ENCODE assay signal across 27 cellular contexts in the genomic region with DNA sequence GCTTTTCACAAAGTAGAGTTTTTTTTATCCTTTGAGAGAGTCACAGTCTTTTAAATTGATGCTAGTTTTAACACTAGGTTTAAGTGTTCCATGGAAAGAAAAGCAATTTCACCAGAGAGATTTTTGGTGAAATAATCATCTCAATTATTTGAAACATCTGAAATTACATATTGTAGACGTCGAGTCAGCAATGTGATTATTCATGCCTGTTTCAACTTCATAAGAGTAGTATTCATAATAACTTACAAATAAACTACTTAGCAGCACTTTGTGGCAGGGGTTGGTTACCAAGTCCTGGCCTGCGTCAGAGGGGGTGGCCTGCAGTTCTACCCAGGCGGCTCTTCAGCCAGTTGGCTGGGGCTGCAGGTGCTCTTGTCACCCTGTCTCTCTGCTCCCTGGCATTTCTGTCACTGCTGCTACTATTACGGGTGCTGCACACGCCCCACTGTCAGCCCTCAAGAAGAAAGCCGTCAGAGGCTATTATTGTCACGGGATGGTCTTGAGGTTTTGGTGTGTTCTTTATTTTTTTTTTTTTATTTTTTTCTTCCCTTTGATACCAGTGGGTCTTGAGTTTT. TPM values are rescaled to one million over a fixed set of nuclear protein-coding genes. Genes with fewer than 3 reads are reported as not detected.
DNase-seq lines count a peak whose midpoint lies in the region; ATAC-seq and TF ChIP-seq lines count a peak whose summit lies in the region.
"Had no signal": no experiment of that assay in that cellular context is flagged by ENCODE, and none has a peak within 500 bp of the region (broad histone marks: within the 10 kb centered on the region; RNA-seq: fewer than 3 reads in every experiment).

No MANE protein-coding gene starts in this region.

- TF ChIP-seq CTCF in CD4-positive, alpha-beta T cell (IDR thresholded peaks at IDR 0.05) = no peak
- no peak for TF ChIP-seq CTCF in IMR-90 (conservative IDR thresholded peaks at IDR 0.05; ENCODE audit: low read depth, low read length)
- TF ChIP-seq CTCF in heart left ventricle (IDR thresholded peaks at IDR 0.05) = no peak
- no peak for TF ChIP-seq CTCF in osteoblast (IDR thresholded peaks at IDR 0.05; ENCODE audit: extremely low read depth, low read depth, low read length)
- no peak for TF ChIP-seq CTCF in H9 (conservative IDR thresholded peaks at IDR 0.05)

- H3K27ac Mint-ChIP-seq in CD4-positive, alpha-beta T cell = peak overlapping the region; percentile 36
- no peak overlapping the region for H3K27ac Mint-ChIP-seq in H9
- H3K27ac Mint-ChIP-seq: activated CD4-positive, alpha-beta memory T cell treated with anti-CD3 and anti-CD28 coated beads, Interleukin-2, amount 10 ng/mL, durations not matched to agents 7 days and 5 days; activated naive CD8-positive, alpha-beta T cell treated with anti-CD3 and anti-CD28 coated beads for 36 hours; stimulated activated naive CD8-positive, alpha-beta T cell treated with anti-CD3 and anti-CD28 coated beads, Interleukin-15, Interleukin-2, amounts not matched to agents 100 ng/mL and 50 ng/mL, for 24 hours had no signal

- H3K9ac ChIP-seq in IMR-90 (ENCODE audit: low read depth, low read length) = no peak overlapping the region
- no peak overlapping the region for H3K9ac ChIP-seq in H9 (ENCODE audit: extremely low read depth, insufficient read length, low read length)
- H3K9ac ChIP-seq: BLaER1 had no signal

- no peaks in the 10 kb centered on the region for H3K27me3 Mint-ChIP-seq in CD4-positive, alpha-beta T cell
- no peaks in the 10 kb centered on the region for H3K27me3 Mint-ChIP-seq in H9 (ENCODE audit: low read depth)
- H3K27me3 Mint-ChIP-seq: activated CD4-positive, alpha-beta memory T cell treated with anti-CD3 and anti-CD28 coated beads, Interleukin-2, amount 10 ng/mL, durations not matched to agents 7 days and 5 days; activated naive CD8-positive, alpha-beta T cell treated with anti-CD3 and anti-CD28 coated beads for 36 hours; stimulated activated naive CD8-positive, alpha-beta T cell treated with anti-CD3 and anti-CD28 coated beads, Interleukin-15, Interleukin-2, amounts not matched to agents 100 ng/mL and 50 ng/mL, for 24 hours had no signal

- in situ Hi-C loops in IMR-90 (cut with MboI; ENCODE audit: low sequenced_read_pairs) = no loop called here

- no peaks in the 10 kb centered on the region for H3K23me2 ChIP-seq in H9 (ENCODE audit: insufficient read length, low read depth, low read length, poor library complexity, severe bottlenecking)

- no peaks in the 10 kb centered on the region for H3K9me3 ChIP-seq in CD4-positive, alpha-beta T cell (ENCODE audit: control insufficient read depth, low read length)
- H3K9me3 ChIP-seq in IMR-90 (ENCODE audit: control insufficient read depth, insufficient read depth, low read length) (no peaks in the 10 kb centered on the region), heart left ventricle (no peaks in the 10 kb centered on the region), osteoblast (ENCODE audit: low read depth, low read length) (no peaks in the 10 kb centered on the region), H9 (ENCODE audit: control insufficient read depth, low read depth, low read length) (no peaks in the 10 kb centered on the region)
- H3K9me3 ChIP-seq: BLaER1, gastroesophageal sphincter, left lung, mucosa of descending colon had no signal

- BruUV-seq in IMR-90 (replicated peaks; lab: Mats Ljungman, UMichigan) = no TSS peak

- H3K79me1 ChIP-seq in IMR-90 (ENCODE audit: low read depth in 1 of 2, low read length in 2 of 2) (peaks cover 2 to 10% of the 10 kb centered on the region in 2 experiments; a peak in 2 of 4 replicates), H9 (ENCODE audit: insufficient read depth, low read depth, low read length, poor library complexity, severe bottlenecking) (no peaks in the 10 kb centered on the region)

- H3K4me2 ChIP-seq in IMR-90 (ENCODE audit: low read depth, low read length) (no peak overlapping the region), osteoblast (ENCODE audit: insufficient read depth, low read length) (no peak overlapping the region), H9 (ENCODE audit: insufficient read depth, insufficient read length, low read length) (no peak overlapping the region)
- H3K4me2 ChIP-seq: BLaER1 had no signal

- H3K4ac ChIP-seq in IMR-90 (ENCODE audit: low read depth, low read length) (no peak overlapping the region), H9 (ENCODE audit: low read depth, low read length) (no peak overlapping the region)

- H2BK20ac ChIP-seq in IMR-90 (ENCODE audit: low read depth, low read length) (no peak overlapping the region), H9 (ENCODE audit: low read depth, low read length, poor library complexity, severe bottlenecking) (no peak overlapping the region)

- H3K36me3 ChIP-seq in IMR-90 (ENCODE audit: control insufficient read depth, insufficient read depth, low read length) (peaks cover 2% of the 10 kb centered on the region; the same call in 1 of the 2 replicates), heart left ventricle (peaks cover 0 to 62% (median 25%) of the 10 kb centered on the region in 9 donors), osteoblast (ENCODE audit: insufficient read depth, low read length) (peaks cover 14% of the 10 kb centered on the region)

- H3K4me3 ChIP-seq in IMR-90 (ENCODE audit: insufficient read depth, low read depth, low read length) = no peak overlapping the region
- H3K4me3 ChIP-seq in heart left ventricle = no peak overlapping the region
- no peak overlapping the region for H3K4me3 ChIP-seq in osteoblast (ENCODE audit: insufficient read depth, low read length)
- H3K4me3 ChIP-seq: BLaER1, gastroesophageal sphincter, left lung, mucosa of descending colon had no signal

- H4K5ac ChIP-seq in IMR-90 (ENCODE audit: low read depth, low read length) (no peak overlapping the region), H9 (ENCODE audit: insufficient read length, low read depth, low read length) (no peak overlapping the region)

- H3K4me1 Mint-ChIP-seq in CD4-positive, alpha-beta T cell (ENCODE audit: low read depth) = peaks cover 52% of the 10 kb centered on the region
- H3K4me1 Mint-ChIP-seq in H9 = peaks cover 0 to 2% of the 10 kb centered on the region in 2 experiments; a peak in 1 of 4 replicates

- peak; percentile 80 for ATAC-seq in CD4-positive, alpha-beta T cell (ENCODE audit: poor library complexity)
- ATAC-seq in IMR-90 (ENCODE audit: low read depth) (no peak), heart left ventricle (peak; percentile 99 to 100 (median 99))
- ATAC-seq: gastroesophageal sphincter, HCT116, HepG2, left lung, mucosa of descending colon, sciatic nerve had no signal

- no peak overlapping the region for H3T11ph ChIP-seq in H9 (ENCODE audit: low read length)

- no peak overlapping the region for H2BK5ac ChIP-seq in IMR-90 (ENCODE audit: low read depth, low read length, poor library complexity, severe bottlenecking)
- no peak overlapping the region for H2BK5ac ChIP-seq in H9 (ENCODE audit: insufficient read length, low read length)

- H2AK9ac ChIP-seq in IMR-90 (replicated peaks; ENCODE audit: low read depth, low read length, poor library complexity) = no peak overlapping the region

- H3K23ac ChIP-seq in IMR-90 (ENCODE audit: low read depth, low read length) (no peak overlapping the region), H9 (ENCODE audit: insufficient read length, low read depth, low read length) (no peak overlapping the region)

- TF ChIP-seq POLR2A in IMR-90 (IDR thresholded peaks at IDR 0.05; ENCODE audit: low read depth, low read length) = no peak
- no peak for TF ChIP-seq POLR2A in heart left ventricle (IDR thresholded peaks at IDR 0.05)

- H2AFZ ChIP-seq in IMR-90 (replicated peaks; ENCODE audit: low read length, poor library complexity) (no peak overlapping the region), osteoblast (ENCODE audit: low read length) (no peak overlapping the region), H9 (ENCODE audit: low read length) (no peak overlapping the region)

- H3K36me3 Mint-ChIP-seq in CD4-positive, alpha-beta T cell (ENCODE audit: low read depth) = peaks cover 75% of the 10 kb centered on the region
- peaks cover 0 to 7% (median 2%) of the 10 kb centered on the region in 3 experiments; a peak in 2 of 7 replicates for H3K36me3 Mint-ChIP-seq in H9 (ENCODE audit: insufficient read depth in 1 of 3, low read depth in 3 of 3)

- H2AK5ac ChIP-seq in IMR-90 (ENCODE audit: low read depth, low read length) (no peak overlapping the region), H9 (ENCODE audit: insufficient read length, low read length) (no peak overlapping the region)

- H3K27me3 ChIP-seq in CD4-positive, alpha-beta T cell (ENCODE audit: control insufficient read depth, insufficient read depth, low read length) = no peaks in the 10 kb centered on the region
- H3K27me3 ChIP-seq in IMR-90 (ENCODE audit: control insufficient read depth, insufficient read depth, low read length) (no peaks in the 10 kb centered on the region), heart left ventricle (no peaks in the 10 kb centered on the region), osteoblast (ENCODE audit: insufficient read depth, low read length) (no peaks in the 10 kb centered on the region), H9 (ENCODE audit: insufficient read depth, low read length) (no peaks in the 10 kb centered on the region)
- H3K27me3 ChIP-seq: BLaER1, gastroesophageal sphincter, left lung had no signal

- H3K56ac ChIP-seq in IMR-90 (ENCODE audit: extremely low read depth, insufficient read depth, low read length) (no peak overlapping the region), H9 (ENCODE audit: insufficient read length, low read depth, low read length) (no peak overlapping the region)

- H2BK120ac ChIP-seq in IMR-90 (ENCODE audit: low read depth, low read length) (no peak overlapping the region), H9 (ENCODE audit: low read depth, low read length, poor library complexity, severe bottlenecking) (no peak overlapping the region)

- intact Hi-C loops in CD4-positive, alpha-beta T cell (cut with DNase I, micrococcal nuclease) = no loop called here
- intact Hi-C loops in IMR-90 (cut with micrococcal nuclease) = no loop called here
- intact Hi-C loops in heart left ventricle (cut with DNase I) = loop anchor here in 1 of 10 donors (10.0 kb wide), 1 partner anchor 47 kb away; the partner anchor contains the start of gene MALT1

- no peak overlapping the region for H3K4me3 Mint-ChIP-seq in CD4-positive, alpha-beta T cell
- no peak overlapping the region for H3K4me3 Mint-ChIP-seq in H9
- H3K4me3 Mint-ChIP-seq: activated CD4-positive, alpha-beta memory T cell treated with anti-CD3 and anti-CD28 coated beads, Interleukin-2, amount 10 ng/mL, durations not matched to agents 7 days and 5 days; activated naive CD8-positive, alpha-beta T cell treated with anti-CD3 and anti-CD28 coated beads for 36 hours; stimulated activated naive CD8-positive, alpha-beta T cell treated with anti-CD3 and anti-CD28 coated beads, Interleukin-15, Interleukin-2, amounts not matched to agents 100 ng/mL and 50 ng/mL, for 24 hours had no signal

- no peak overlapping the region for H2BK12ac ChIP-seq in H9 (ENCODE audit: insufficient read length, low read depth, low read length)

- H3K18ac ChIP-seq in IMR-90 (ENCODE audit: low read depth, low read length) (no peak overlapping the region), H9 (ENCODE audit: insufficient read length, low read depth, low read length) (no peak overlapping the region)

- no peaks in the 10 kb centered on the region for H3K79me2 ChIP-seq in osteoblast (ENCODE audit: insufficient read depth, low read length)
- no peaks in the 10 kb centered on the region for H3K79me2 ChIP-seq in H9 (ENCODE audit: insufficient read depth, low read length)

- no peaks in the 10 kb centered on the region for H3K9me3 Mint-ChIP-seq in CD4-positive, alpha-beta T cell
- H3K9me3 Mint-ChIP-seq in H9 = no peaks in the 10 kb centered on the region
- H3K9me3 Mint-ChIP-seq: activated CD4-positive, alpha-beta memory T cell treated with anti-CD3 and anti-CD28 coated beads, Interleukin-2, amount 10 ng/mL, durations not matched to agents 7 days and 5 days; activated naive CD8-positive, alpha-beta T cell treated with anti-CD3 and anti-CD28 coated beads for 36 hours; stimulated activated naive CD8-positive, alpha-beta T cell treated with anti-CD3 and anti-CD28 coated beads, Interleukin-15, Interleukin-2, amounts not matched to agents 100 ng/mL and 50 ng/mL, for 24 hours had no signal

- peaks cover 5% of the 10 kb centered on the region for H3K9me1 ChIP-seq in IMR-90 (ENCODE audit: insufficient read depth, low read length)

- dilution Hi-C loops in IMR-90 (cut with HindIII; ENCODE audit: low sequenced_read_pairs, unreplicated experiment) = no loop called here

- H4K8ac ChIP-seq in IMR-90 (ENCODE audit: low read depth in 2 of 2, low read length in 2 of 2) (no peak overlapping the region), H9 (replicated peaks; ENCODE audit: insufficient read length, low read depth, low read length) (no peak overlapping the region)

- H3K14ac ChIP-seq in IMR-90 (replicated peaks; ENCODE audit: low read depth, low read length) (no peak overlapping the region), H9 (ENCODE audit: insufficient read depth, low read length) (no peak overlapping the region)

- no peak overlapping the region for H3K27ac ChIP-seq in CD4-positive, alpha-beta T cell (ENCODE audit: low read depth, low read length)
- H3K27ac ChIP-seq in IMR-90 (ENCODE audit: insufficient read depth, low read length) (no peak overlapping the region), heart left ventricle (peak overlapping the region in 10 of 12 donors; percentile 33 to 79 (median 61)), osteoblast (ENCODE audit: low read depth, low read length) (no peak overlapping the region), H9 (ENCODE audit: insufficient read length, low read depth, low read length) (no peak overlapping the region)
- H3K27ac ChIP-seq: BLaER1, epithelial cell of prostate, gastroesophageal sphincter, left lung, VCaP had no signal

- no peak for TF ChIP-seq RAD21 in IMR-90 (IDR thresholded peaks at IDR 0.05; ENCODE audit: low read length)

- H3K4me1 ChIP-seq in IMR-90 (ENCODE audit: control insufficient read depth, insufficient read depth, low read length) (0 out of 2 replicates have a peak, but pooled peaks cover 2% of the 10 kb centered on the region), heart left ventricle (peaks cover 0 to 12% (median 0%) of the 10 kb centered on the region in 12 donors), osteoblast (ENCODE audit: insufficient read depth, low read length) (no peaks in the 10 kb centered on the region), H9 (ENCODE audit: insufficient read depth, low read length) (no peaks in the 10 kb centered on the region)
- H3K4me1 ChIP-seq: gastroesophageal sphincter, left lung had no signal

- 40% methylated on average over 1 of the region's 8 CpGs; no CpG with 5 or more reads in 1 of the 2 experiments for WGBS in IMR-90 (ENCODE audit: extremely low coverage in 2 of 2, insufficient read length in 1 of 2), 2 experiments
- 48 to 69% (median 62%) methylated on average over 8 of the region's 8 CpGs for WGBS in heart left ventricle, 4 donors
- no CpG with 5 or more reads among the region's 8 CpGs for WGBS in H9 (ENCODE audit: extremely low coverage, insufficient read length, low lambda C conversion rate)

- H4K91ac ChIP-seq in IMR-90 (ENCODE audit: insufficient read depth, low read depth, low read length) = no peak overlapping the region
- no peak overlapping the region for H4K91ac ChIP-seq in H9 (ENCODE audit: insufficient read length, low read depth, low read length)

- CTCF ChIA-PET in CD4-positive, alpha-beta T cell (lab: Charles Lee) = no interaction called here
- CTCF ChIA-PET in IMR-90 (lab: Yijun Ruan, JAX) = no interaction called here

- peak in 1 of 10 experiments; percentile 8 for DNase-seq in CD4-positive, alpha-beta T cell
- peak; percentile 28 for DNase-seq in IMR-90
- DNase-seq in heart left ventricle = peak; percentile 63 to 86 (median 67)
- DNase-seq in osteoblast (ENCODE audit: insufficient read length, low spot score, missing footprints) = peak; percentile 55
- no peak for DNase-seq in stimulated activated CD4-positive, alpha-beta T cell treated with anti-CD3 and anti-CD28 coated beads, Interleukin-1b, Interleukin-23, amount 100 ng/mL, for 48 hours
- no peak for DNase-seq in NCI-H1694 (lab: John Stamatoyannopoulos, UW)
- no peak for DNase-seq in H9
- DNase-seq: activated CD4-positive, alpha-beta memory T cell treated with anti-CD3 and anti-CD28 coated beads, Interleukin-2, amount 10 ng/mL, durations not matched to agents 7 days and 5 days; activated naive CD8-positive, alpha-beta T cell treated with anti-CD3 and anti-CD28 coated beads for 36 hours; activated T-cell treated with anti-CD3 and anti-CD28 coated beads, Interleukin-2, amount 50 U/mL, for 48 hours; dermis blood vessel endothelial cell; left lung; mucosa of descending colon; NCI-H1417; NCI-H2171 treated with DMSO at 0.1 percent for 48 hours; NCI-H526 treated with DMSO at 0.1 percent for 48 hours; occipital lobe; stimulated activated CD4-positive, alpha-beta T cell treated with anti-CD3 and anti-CD28 coated beads, Interleukin-2, amount 100 ng/mL, for 24 hours; trophoblast cell had no signal

- POLR2A ChIA-PET in CD4-positive, alpha-beta T cell (lab: Charles Lee) = no interaction called here
- POLR2A ChIA-PET in IMR-90 (lab: Charles Lee; ENCODE audit: unreplicated experiment) = no interaction called here

- H2BK15ac ChIP-seq in IMR-90 (ENCODE audit: low read depth, low read length) = no peak overlapping the region
- no peak overlapping the region for H2BK15ac ChIP-seq in H9 (ENCODE audit: low read depth, low read length)

- H4K20me1 ChIP-seq in IMR-90 (ENCODE audit: insufficient read depth, low read length) = 0 out of 2 replicates have a peak, but pooled peaks cover 3% of the 10 kb centered on the region
- H4K20me1 ChIP-seq in osteoblast (ENCODE audit: insufficient read depth, low read length) = no peaks in the 10 kb centered on the region
- no peaks in the 10 kb centered on the region for H4K20me1 ChIP-seq in H9 (ENCODE audit: control insufficient read depth, insufficient read depth, insufficient read length)
- H4K20me1 ChIP-seq: BLaER1 had no signal

RNA-seq across cellular contexts. Expression of gene MALT1, which starts 50.4 kb away (rescaled TPM):
- 10 to 100 TPM; 82.3 to 84.5 TPM for total RNA-seq in CD4-positive, alpha-beta T cell
- 25.3 and 25.8 TPM in 2 replicates for total RNA-seq in IMR-90 (2012; rRNA removed)
- polyA plus RNA-seq in IMR-90 (2012; rRNA removed) = 6.8 and 8.3 TPM in 2 replicates
- polyA plus RNA-seq in IMR-90 (2012; cell fraction: cytosol; rRNA removed) = 1.4 and 1.9 TPM in 2 replicates
- polyA plus RNA-seq in IMR-90 (2012; cell fraction: nucleus; rRNA removed; ENCODE audit: low replicate concordance) = 2.6 and 17.9 TPM in 2 replicates
- total RNA-seq in heart left ventricle = 10 to 100 TPM in 7 of 9 donors, 1 to 10 TPM in 2; 9.3 to 18.3 (median 10.4) TPM
- 1 to 10 TPM; 5.4 to 6.4 TPM for polyA plus RNA-seq in heart left ventricle
- 53.6 and 55.7 TPM in 2 replicates for total RNA-seq in osteoblast
- 18.0 and 18.1 TPM in 2 replicates for total RNA-seq in H9 (2021)

Comparison
In these comparisons a context has a peak if more than half of its experiments do, and no peak if none do; other contexts are left out.
1. DNase-seq: peak in IMR-90 (single experiment), heart left ventricle (5 of 5) and osteoblast (single experiment); none in stimulated activated CD4-positive, alpha-beta T cell treated with anti-CD3 and anti-CD28 coated beads, Interleukin-1b, Interleukin-23, amount 100 ng/mL, for 48 hours (single experiment), NCI-H1694 (single experiment) and H9 (single experiment).
2. H3K27ac ChIP-seq: peak in heart left ventricle (10 of 12); none in CD4-positive, alpha-beta T cell (single experiment), IMR-90 (single experiment), osteoblast (single experiment) and H9 (single experiment).